Comparison of ENCODE assay signal across 10 cellular contexts in the genomic region with DNA sequence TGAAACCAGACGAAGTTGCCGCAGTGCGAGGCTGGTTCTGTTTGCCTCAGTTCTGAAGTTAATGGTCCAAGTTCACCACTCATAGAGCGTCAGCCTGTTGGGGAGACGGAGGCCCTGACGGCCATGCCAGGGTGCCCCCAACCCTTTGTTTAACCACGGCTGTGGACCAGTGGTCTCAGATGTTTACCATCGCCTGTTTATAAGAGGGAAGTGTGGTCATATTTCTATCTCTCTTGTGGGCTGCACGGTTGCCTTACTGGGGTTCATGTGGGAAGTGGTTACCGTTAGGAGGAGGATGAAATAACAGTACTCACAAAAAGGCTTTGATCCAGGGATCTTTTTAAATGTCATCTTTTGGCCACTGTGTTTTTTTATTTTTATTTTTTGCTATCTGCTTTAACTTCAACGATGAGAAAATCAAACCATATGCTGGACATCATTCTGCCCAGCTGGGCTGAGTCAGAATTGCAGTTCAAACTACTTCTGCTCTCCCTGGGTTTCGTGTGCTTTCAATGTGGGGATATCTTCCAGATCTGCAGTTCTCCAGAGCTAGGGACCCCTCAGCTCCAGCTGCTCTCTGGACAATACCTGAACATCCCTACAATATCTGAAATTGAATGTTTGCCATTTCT. TPM values are rescaled to one million over a fixed set of nuclear protein-coding genes. Genes with fewer than 3 reads are reported as not detected.
DNase-seq lines count a peak whose midpoint lies in the region; ATAC-seq lines count a peak whose summit lies in the region.
"Had no signal": no experiment of that assay in that cellular context is flagged by ENCODE, and none has a peak within 500 bp of the region (broad histone marks: within the 10 kb centered on the region; RNA-seq: fewer than 3 reads in every experiment).

No MANE protein-coding gene starts in this region.

- no peaks in the 10 kb centered on the region for H3K27me3 Mint-ChIP-seq in activated CD4-positive, alpha-beta T cell treated with anti-CD3 and anti-CD28 coated beads, Interleukin-2, amount 10 ng/mL, durations not matched to agents 24 days and 14 days
- no peaks in the 10 kb centered on the region for H3K27me3 Mint-ChIP-seq in T-helper 1 cell treated with Interleukin-12 subunit alpha and Interleukin-12 subunit beta and Interleukin-4 antibody, amounts not matched to agents 30 μg/mL and 1 μg/mL, for 36 hours (ENCODE audit: low read depth)
- no peaks in the 10 kb centered on the region for H3K27me3 Mint-ChIP-seq in stimulated activated naive CD8-positive, alpha-beta T cell treated with anti-CD3 and anti-CD28 coated beads, Interleukin-15, amount 100 ng/mL, for 72 hours

- peaks cover 91% of the 10 kb centered on the region for H3K4me1 Mint-ChIP-seq in activated CD4-positive, alpha-beta T cell treated with anti-CD3 and anti-CD28 coated beads, Interleukin-2, amount 10 ng/mL, durations not matched to agents 24 days and 14 days
- H3K4me1 Mint-ChIP-seq in T-helper 1 cell treated with Interleukin-12 subunit alpha and Interleukin-12 subunit beta and Interleukin-4 antibody, amounts not matched to agents 30 μg/mL and 1 μg/mL, for 36 hours (ENCODE audit: low read depth) = peaks cover 91% of the 10 kb centered on the region
- H3K4me1 Mint-ChIP-seq in stimulated activated naive CD8-positive, alpha-beta T cell treated with anti-CD3 and anti-CD28 coated beads, Interleukin-15, amount 100 ng/mL, for 72 hours = peaks cover 86% of the 10 kb centered on the region

- intact Hi-C loops in activated CD4-positive, alpha-beta T cell treated with anti-CD3 and anti-CD28 coated beads, Interleukin-2, amount 10 ng/mL, durations not matched to agents 24 days and 14 days (cut with micrococcal nuclease) = loop anchor here (5.0 kb wide), 1 partner anchor 136 kb away; no protein-coding TSS in a partner anchor

- no peak for ATAC-seq in stimulated activated naive CD8-positive, alpha-beta T cell treated with anti-CD3 and anti-CD28 coated beads, Interleukin-15, amount 100 ng/mL, for 72 hours

- peaks cover 71% of the 10 kb centered on the region for H3K36me3 Mint-ChIP-seq in activated CD4-positive, alpha-beta T cell treated with anti-CD3 and anti-CD28 coated beads, Interleukin-2, amount 10 ng/mL, durations not matched to agents 24 days and 14 days (ENCODE audit: low read depth)
- peaks cover 67% of the 10 kb centered on the region for H3K36me3 Mint-ChIP-seq in T-helper 1 cell treated with Interleukin-12 subunit alpha and Interleukin-12 subunit beta and Interleukin-4 antibody, amounts not matched to agents 30 μg/mL and 1 μg/mL, for 36 hours (ENCODE audit: low read depth)

- peak overlapping the region; percentile 96 for H3K27ac Mint-ChIP-seq in activated CD4-positive, alpha-beta T cell treated with anti-CD3 and anti-CD28 coated beads, Interleukin-2, amount 10 ng/mL, durations not matched to agents 24 days and 14 days
- H3K27ac Mint-ChIP-seq in T-helper 1 cell treated with Interleukin-12 subunit alpha and Interleukin-12 subunit beta and Interleukin-4 antibody, amounts not matched to agents 30 μg/mL and 1 μg/mL, for 36 hours = peak overlapping the region; percentile 97
- peak overlapping the region; percentile 38 to 62 for H3K27ac Mint-ChIP-seq in stimulated activated naive CD8-positive, alpha-beta T cell treated with anti-CD3 and anti-CD28 coated beads, Interleukin-15, amount 100 ng/mL, for 72 hours

- H3K4me3 Mint-ChIP-seq in activated CD4-positive, alpha-beta T cell treated with anti-CD3 and anti-CD28 coated beads, Interleukin-2, amount 10 ng/mL, durations not matched to agents 24 days and 14 days = peak overlapping the region; percentile 74
- peak overlapping the region; percentile 83 for H3K4me3 Mint-ChIP-seq in T-helper 1 cell treated with Interleukin-12 subunit alpha and Interleukin-12 subunit beta and Interleukin-4 antibody, amounts not matched to agents 30 μg/mL and 1 μg/mL, for 36 hours
- H3K4me3 Mint-ChIP-seq in stimulated activated naive CD8-positive, alpha-beta T cell treated with anti-CD3 and anti-CD28 coated beads, Interleukin-15, amount 100 ng/mL, for 72 hours = peak overlapping the region; percentile 73 to 83

- no peaks in the 10 kb centered on the region for H3K9me3 Mint-ChIP-seq in activated CD4-positive, alpha-beta T cell treated with anti-CD3 and anti-CD28 coated beads, Interleukin-2, amount 10 ng/mL, durations not matched to agents 24 days and 14 days
- H3K9me3 Mint-ChIP-seq in T-helper 1 cell treated with Interleukin-12 subunit alpha and Interleukin-12 subunit beta and Interleukin-4 antibody, amounts not matched to agents 30 μg/mL and 1 μg/mL, for 36 hours = peaks cover 6% of the 10 kb centered on the region
- H3K9me3 Mint-ChIP-seq in stimulated activated naive CD8-positive, alpha-beta T cell treated with anti-CD3 and anti-CD28 coated beads, Interleukin-15, amount 100 ng/mL, for 72 hours = peaks cover 0 to 7% of the 10 kb centered on the region in 2 donors

- DNase-seq in activated CD4-positive, alpha-beta T cell treated with anti-CD3 and anti-CD28 coated beads, Interleukin-2, amount 10 ng/mL, durations not matched to agents 24 days and 14 days = peak; percentile 87
- no peak for DNase-seq in activated CD4-positive, alpha-beta T cell treated with anti-CD3 and anti-CD28 coated beads for 1 hour
- DNase-seq in fibroblast of gingiva (ENCODE audit: low read depth) (peak; percentile 30), HPDE6-E6E7 (ENCODE audit: extremely low spot score) (no peak), H4 (ENCODE audit: low spot score) (no peak), A172 (ENCODE audit: low spot score) (no peak)
- DNase-seq in stimulated activated naive CD8-positive, alpha-beta T cell treated with anti-CD3 and anti-CD28 coated beads, Interleukin-15, amount 100 ng/mL, for 72 hours = no peak
- DNase-seq: ovary, WERI-Rb-1 had no signal

RNA-seq across cellular contexts. Expression of a gene that starts 17.8 kb away (rescaled TPM):
- 59.9 and 61.6 TPM in 2 replicates for total RNA-seq in activated CD4-positive, alpha-beta T cell treated with anti-CD3 and anti-CD28 coated beads, Interleukin-2, amount 10 ng/mL, durations not matched to agents 24 days and 14 days
- 31.6 and 38.5 TPM in 2 replicates for total RNA-seq in H4 (2014; rRNA removed; shearing (Covaris generic))
- 5.2 and 7.2 TPM in 2 replicates for total RNA-seq in A172 (2014; rRNA removed; shearing (Covaris generic))

Comparison
In these comparisons a context has a peak if more than half of its experiments do, and no peak if none do; other contexts are left out.
1. DNase-seq: peak in activated CD4-positive, alpha-beta T cell treated with anti-CD3 and anti-CD28 coated beads, Interleukin-2, amount 10 ng/mL, durations not matched to agents 24 days and 14 days (single experiment) and fibroblast of gingiva (single experiment); none in activated CD4-positive, alpha-beta T cell treated with anti-CD3 and anti-CD28 coated beads for 1 hour (single experiment), stimulated activated naive CD8-positive, alpha-beta T cell treated with anti-CD3 and anti-CD28 coated beads, Interleukin-15, amount 100 ng/mL, for 72 hours (0 of 2), HPDE6-E6E7 (single experiment), H4 (single experiment) and A172 (single experiment).
2. Peak in every context shown above with its lines, with median percentiles within 50 percentile points of each other: H3K27ac Mint-ChIP-seq and H3K4me3 Mint-ChIP-seq.